In the genomic region with DNA sequence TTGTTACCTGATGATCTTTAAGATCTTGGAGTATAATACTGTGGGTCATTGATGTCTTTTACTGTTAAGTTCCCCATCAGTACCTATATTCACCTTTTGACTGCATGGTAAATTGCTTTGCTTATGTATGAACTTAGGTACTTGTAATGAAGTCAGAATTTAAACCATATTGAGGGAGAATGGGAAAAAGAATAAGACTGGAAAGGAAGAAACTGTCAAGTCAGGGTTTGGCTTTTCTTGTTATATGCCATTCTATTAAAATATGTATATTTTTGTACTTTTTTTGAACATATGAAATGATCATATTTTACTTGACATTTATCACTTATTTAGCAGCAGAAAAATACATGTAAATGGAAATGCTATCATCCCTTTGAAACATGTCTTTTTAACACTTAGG, we compare ENCODE assay signal across 31 cellular contexts.
"Had no signal": no experiment of that assay in that cellular context is flagged by ENCODE, and none has a peak within 500 bp of the region (broad histone marks: within the 10 kb centered on the region; RNA-seq: fewer than 3 reads in every experiment).

No MANE protein-coding gene starts in this region.

- DNase-seq: activated CD4-positive, alpha-beta T cell treated with anti-CD3 and anti-CD28 coated beads, Interleukin-2, amount 10 ng/mL, durations not matched to agents 24 days and 14 days; activated CD4-positive, alpha-beta T cell treated with anti-CD3 and anti-CD28 coated beads, Interleukin-2, amount 50 U/mL, for 4 hours; activated CD8-positive, alpha-beta T cell treated with anti-CD3 and anti-CD28 coated beads for 36 hours; activated effector memory CD4-positive, alpha-beta T cell treated with anti-CD3 and anti-CD28 coated beads, Interleukin-2, amount 50 U/mL, for 16 hours; activated naive CD4-positive, alpha-beta T cell; activated T-cell treated with anti-CD3 and anti-CD28 coated beads, Interleukin-2, amount 50 U/mL, for 1 hour; activated T-cell treated with anti-CD3 and anti-CD28 coated beads, Interleukin-2, amount 50 U/mL, for 72 hours; anterior cingulate cortex; brain microvascular endothelial cell; central memory CD4-positive, alpha-beta T cell; Kasumi-1; KG1; MG63; NCI-H1048; NCI-H1105 treated with DMSO at 0.1 percent for 48 hours; NCI-H1436; NCI-H1694; NCI-H1930; NCI-H2081 treated with DMSO at 0.1 percent for 48 hours; NCI-H345; NCI-H524 treated with DMSO at 0.1 percent for 48 hours; NK-92 treated with Interleukin-12 subunit alpha and Interleukin-12 subunit beta, amount 100 ng/mL, for 24 hours; PC-3; Peyer's patch; SIG-M5; T1000; WERI-Rb-1 had no signal

- H3K4me1 ChIP-seq: Peyer's patch had no signal

- H3K27me3 Mint-ChIP-seq: activated CD4-positive, alpha-beta T cell treated with anti-CD3 and anti-CD28 coated beads, Interleukin-2, amount 10 ng/mL, durations not matched to agents 24 days and 14 days; activated CD8-positive, alpha-beta T cell treated with anti-CD3 and anti-CD28 coated beads for 36 hours; activated naive CD4-positive, alpha-beta T cell treated with anti-CD3 and anti-CD28 coated beads, Interleukin-2, amount 50 U/mL, for 24 hours; activated T-helper 17 cell treated with anti-CD3 and anti-CD28 coated beads, Interleukin-2, amount 50 U/mL, for 72 hours had no signal

- H3K27ac ChIP-seq: brain microvascular endothelial cell, Peyer's patch, RWPE1, WERI-Rb-1 had no signal

- H3K36me3 ChIP-seq: brain microvascular endothelial cell, MG63, Peyer's patch, WERI-Rb-1 had no signal

- H3K27me3 ChIP-seq: brain microvascular endothelial cell, MG63, Peyer's patch had no signal

- H3K9me3 Mint-ChIP-seq: activated CD8-positive, alpha-beta T cell treated with anti-CD3 and anti-CD28 coated beads for 36 hours; activated naive CD4-positive, alpha-beta T cell treated with anti-CD3 and anti-CD28 coated beads, Interleukin-2, amount 50 U/mL, for 24 hours had no signal

- H3K36me3 Mint-ChIP-seq: activated naive CD4-positive, alpha-beta T cell treated with anti-CD3 and anti-CD28 coated beads, Interleukin-2, amount 50 U/mL, for 24 hours had no signal

- H3K4me3 ChIP-seq: MG63, Peyer's patch had no signal

- H3K27ac Mint-ChIP-seq: activated CD4-positive, alpha-beta T cell treated with anti-CD3 and anti-CD28 coated beads, Interleukin-2, amount 10 ng/mL, durations not matched to agents 24 days and 14 days; activated naive CD4-positive, alpha-beta T cell treated with anti-CD3 and anti-CD28 coated beads, Interleukin-2, amount 50 U/mL, for 24 hours had no signal

- H3K9me3 ChIP-seq: MG63, Peyer's patch had no signal

- ATAC-seq: PC-3, Right ventricle myocardium inferior had no signal

- H3K4me3 Mint-ChIP-seq: activated CD4-positive, alpha-beta T cell treated with anti-CD3 and anti-CD28 coated beads, Interleukin-2, amount 10 ng/mL, durations not matched to agents 24 days and 14 days; activated CD8-positive, alpha-beta T cell treated with anti-CD3 and anti-CD28 coated beads for 36 hours; activated naive CD4-positive, alpha-beta T cell treated with anti-CD3 and anti-CD28 coated beads, Interleukin-2, amount 50 U/mL, for 24 hours had no signal
